ENCODE assay signal across 8 cellular contexts in genomic region chr17:29568331-29569244, GRCh38. TPM values are rescaled to one million over a fixed set of nuclear protein-coding genes. Genes with fewer than 3 reads are reported as not detected.
A peak's percentile ranks its signal among the peaks of the same experiment; 100 is the strongest.
DNase-seq lines count a peak whose midpoint lies in the region; ATAC-seq and TF ChIP-seq lines count a peak whose summit lies in the region.

TP53I13 (plus strand) TSS chr17:29568701; CDS start chr17:29568759, 58 bp downstream.

- H3K9me3 ChIP-seq in adrenal gland (replicated peaks in 1 of 3) (no peaks in the 10 kb centered on the region), left ventricle myocardium inferior (replicated peaks) (no peaks in the 10 kb centered on the region)

- H3K27me3 Mint-ChIP-seq in T-helper 1 cell treated with Interleukin-12 subunit alpha and Interleukin-12 subunit beta and Interleukin-4 antibody, amounts not matched to agents 30 μg/mL and 1 μg/mL, for 36 hours (ENCODE audit: low read depth), result no peaks in the 10 kb centered on the region

- 1 to 3% (median 1%) methylated on average over 27 to 84 of the region's 85 CpGs for WGBS in adrenal gland, 4 donors

- H3K4me1 Mint-ChIP-seq in T-helper 1 cell treated with Interleukin-12 subunit alpha and Interleukin-12 subunit beta and Interleukin-4 antibody, amounts not matched to agents 30 μg/mL and 1 μg/mL, for 36 hours (ENCODE audit: low read depth), result peaks cover 29% of the 10 kb centered on the region

- H3K27ac Mint-ChIP-seq in T-helper 1 cell treated with Interleukin-12 subunit alpha and Interleukin-12 subunit beta and Interleukin-4 antibody, amounts not matched to agents 30 μg/mL and 1 μg/mL, for 36 hours, result peak within 1 kb of the TSS; percentile 97

- DNase-seq in Daoy (ENCODE audit: low read depth) (peak; percentile 91), H7 (peak; percentile 98), NCI-H1048 (lab: John Stamatoyannopoulos, UW) (peak; percentile 57), adrenal gland (peak; percentile 83 to 92 (median 86)), left ventricle myocardium inferior (peak; percentile 93), pulmonary artery endothelial cell (ENCODE audit: low read depth, low spot score) (no peak)

- H3K4me3 Mint-ChIP-seq in T-helper 1 cell treated with Interleukin-12 subunit alpha and Interleukin-12 subunit beta and Interleukin-4 antibody, amounts not matched to agents 30 μg/mL and 1 μg/mL, for 36 hours, result peak within 1 kb of the TSS; percentile 97

- H3K4me1 ChIP-seq in adrenal gland (replicated peaks in 1 of 2) (peaks cover 33 to 40% of the 10 kb centered on the region in 2 donors), left ventricle myocardium inferior (peaks cover 84% of the 10 kb centered on the region)

- peaks cover 16% of the 10 kb centered on the region for H3K36me3 Mint-ChIP-seq in T-helper 1 cell treated with Interleukin-12 subunit alpha and Interleukin-12 subunit beta and Interleukin-4 antibody, amounts not matched to agents 30 μg/mL and 1 μg/mL, for 36 hours (ENCODE audit: low read depth)

- H3K4me3 ChIP-seq in H7 (ENCODE audit: insufficient read depth, low read depth, low read length) (peak within 1 kb of the TSS; percentile 78), adrenal gland (peak within 1 kb of the TSS; percentile 12 to 65 (median 48)), left ventricle myocardium inferior (peak within 1 kb of the TSS; percentile 77)

- H3K27ac ChIP-seq in adrenal gland, result peak within 1 kb of the TSS; percentile 30 to 94 (median 77)
- peak within 1 kb of the TSS; percentile 92 for H3K27ac ChIP-seq in left ventricle myocardium inferior (replicated peaks)

- TF ChIP-seq POLR2A in adrenal gland (IDR thresholded peaks at IDR 0.05), result peak in 1 of 2 donors; percentile 68

- no peak for ATAC-seq in HG03469 (IDR thresholded peaks at IDR 0.05; ENCODE audit: unreplicated experiment)

- H3K36me3 ChIP-seq in H7 (replicated peaks; ENCODE audit: control insufficient read depth, insufficient read depth, low read length) (no peaks in the 10 kb centered on the region; the same call in 1 of the 2 replicates), adrenal gland (replicated peaks in 1 of 2) (peaks cover 0 to 2% of the 10 kb centered on the region in 2 donors), left ventricle myocardium inferior (peaks cover 4% of the 10 kb centered on the region)

- H3K9me3 Mint-ChIP-seq in T-helper 1 cell treated with Interleukin-12 subunit alpha and Interleukin-12 subunit beta and Interleukin-4 antibody, amounts not matched to agents 30 μg/mL and 1 μg/mL, for 36 hours, result no peaks in the 10 kb centered on the region

- H3K27me3 ChIP-seq in H7 (ENCODE audit: control insufficient read depth, insufficient read depth, low read length) (peaks cover 36% of the 10 kb centered on the region), adrenal gland (no peaks in the 10 kb centered on the region), left ventricle myocardium inferior (ENCODE audit: low read depth) (no peaks in the 10 kb centered on the region)

- intact Hi-C loops in adrenal gland (cut with DNase I) (no loop called here), left ventricle myocardium inferior (cut with micrococcal nuclease) (no loop called here)

- TF ChIP-seq CTCF in adrenal gland (IDR thresholded peaks at IDR 0.05) (no peak), left ventricle myocardium inferior (IDR thresholded peaks at IDR 0.05; ENCODE audit: borderline replicate concordance) (no peak)

RNA-seq across cellular contexts. Expression of gene TP53I13, which starts in this region (rescaled TPM):
- 40.2 and 44.8 TPM in 2 replicates for total RNA-seq in Daoy (2014; rRNA removed; shearing (Covaris generic))
- 42.9 and 45.8 TPM in 2 replicates for total RNA-seq in H7 (2014; rRNA removed; shearing (Covaris generic))
- total RNA-seq in adrenal gland, result 10 to 100 TPM; 22.0 to 70.5 (median 45.2) TPM
- 100 to 1,000 TPM in 2 of 3 donors, 1 to 10 TPM in 1; 4.2 to 163 (median 135) TPM for polyA plus RNA-seq in adrenal gland
- total RNA-seq in left ventricle myocardium inferior, result 37.2 TPM
- total RNA-seq in pulmonary artery endothelial cell, result 32.2 and 40.9 TPM in 2 replicates
